8 cellular contexts compared by ENCODE assay signal in the genomic region with DNA sequence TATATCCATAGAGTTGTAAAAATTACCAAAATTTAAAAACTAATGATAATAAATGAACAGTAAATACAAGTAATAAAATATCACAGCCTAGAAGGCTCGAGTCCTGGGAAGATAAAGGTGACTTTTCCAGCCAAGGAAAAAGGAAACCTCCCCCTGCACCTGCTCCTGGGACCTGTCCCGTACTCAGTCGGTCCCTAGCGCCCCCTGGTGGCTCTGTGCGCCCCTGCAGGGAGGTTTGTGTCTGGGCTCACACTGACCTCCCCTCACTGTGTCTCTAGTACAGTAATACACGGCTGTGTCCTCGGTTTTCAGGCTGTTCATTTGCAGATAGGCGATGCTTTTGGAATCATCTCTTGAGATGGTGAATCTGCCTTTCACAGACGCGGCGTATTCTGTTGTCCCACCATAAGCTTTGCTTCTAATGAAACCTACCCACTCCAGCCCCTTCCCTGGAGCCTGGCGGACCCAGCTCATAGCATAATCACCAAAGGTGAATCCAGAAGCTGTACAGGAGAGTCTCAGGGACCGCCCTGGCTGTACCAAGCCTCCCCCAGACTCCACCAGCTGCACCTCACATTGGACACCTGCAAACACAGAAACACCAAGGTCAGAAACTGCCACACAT.
DNase-seq lines count a peak whose midpoint lies in the region; ATAC-seq and TF ChIP-seq lines count a peak whose summit lies in the region.

No MANE protein-coding gene starts in this region.

- H3K4me3 ChIP-seq in breast epithelium (no peak overlapping the region), vagina (no peak overlapping the region)

- no peaks in the 10 kb centered on the region for H3K36me3 ChIP-seq in breast epithelium
- no peaks in the 10 kb centered on the region for H3K36me3 ChIP-seq in vagina

- no TSS peak for BruUV-seq in MCF 10A (replicated peaks; lab: Mats Ljungman, UMichigan)

- H3K27ac Mint-ChIP-seq in MCF 10A (ENCODE audit: low read depth, unreplicated experiment) (no peak overlapping the region), natural killer cell (no peak overlapping the region)

- TF ChIP-seq CTCF in MCF 10A (IDR thresholded peaks at IDR 0.05; ENCODE audit: unreplicated experiment) (peak; percentile 86), breast epithelium (IDR thresholded peaks at IDR 0.05) (no peak), natural killer cell (IDR thresholded peaks at IDR 0.05) (peak; percentile 92), vagina (IDR thresholded peaks at IDR 0.05) (no peak)

- H3K27me3 Mint-ChIP-seq in MCF 10A (ENCODE audit: insufficient read depth, unreplicated experiment) (peaks cover 51% of the 10 kb centered on the region), natural killer cell (ENCODE audit: low read depth in 2 of 2) (peaks cover 13 to 43% of the 10 kb centered on the region in 2 donors)

- TF ChIP-seq POLR2A in breast epithelium (IDR thresholded peaks at IDR 0.05) (no peak), vagina (IDR thresholded peaks at IDR 0.05) (no peak)

- H3K9me3 ChIP-seq in breast epithelium, result no peaks in the 10 kb centered on the region
- no peaks in the 10 kb centered on the region for H3K9me3 ChIP-seq in vagina

- H3K27ac ChIP-seq in breast epithelium, result no peak overlapping the region
- H3K27ac ChIP-seq in vagina, result no peak overlapping the region

- H3K4me3 Mint-ChIP-seq in MCF 10A (ENCODE audit: unreplicated experiment), result no peak overlapping the region
- no peak overlapping the region for H3K4me3 Mint-ChIP-seq in natural killer cell

- H3K36me3 Mint-ChIP-seq in MCF 10A (ENCODE audit: insufficient read depth, unreplicated experiment), result no peaks in the 10 kb centered on the region
- no peaks in the 10 kb centered on the region for H3K36me3 Mint-ChIP-seq in natural killer cell

- no peaks in the 10 kb centered on the region for H3K4me1 Mint-ChIP-seq in MCF 10A (ENCODE audit: insufficient read depth, unreplicated experiment)
- H3K4me1 Mint-ChIP-seq in natural killer cell, result no peaks in the 10 kb centered on the region

- H3K4me1 ChIP-seq in breast epithelium (no peaks in the 10 kb centered on the region), vagina (no peaks in the 10 kb centered on the region)

- peak; percentile 68 for DNase-seq in MCF 10A (ENCODE audit: unreplicated experiment)
- no peak for DNase-seq in breast epithelium (ENCODE audit: low spot score in 2 of 2)
- DNase-seq in SK-N-DZ (ENCODE audit: low spot score), result peak; percentile 31
- DNase-seq in activated gamma-delta T cell treated with anti-CD3 and anti-CD28 coated beads, Interleukin-2, amount 50 U/mL, for 16 hours (ENCODE audit: low read depth), result peak; percentile 75
- peak; percentile 71 for DNase-seq in natural killer cell
- no peak for DNase-seq in A172 (ENCODE audit: low spot score)
- no peak for DNase-seq in globus pallidus (ENCODE audit: low spot score)
- DNase-seq in vagina (ENCODE audit: extremely low spot score in 2 of 2), result no peak

- H3K9me3 Mint-ChIP-seq in MCF 10A (ENCODE audit: unreplicated experiment) (no peaks in the 10 kb centered on the region), natural killer cell (no peaks in the 10 kb centered on the region)

- H3K27me3 ChIP-seq in breast epithelium (peaks cover 0 to 4% of the 10 kb centered on the region in 2 donors), vagina (no peaks in the 10 kb centered on the region)

- CTCF ChIA-PET in MCF 10A (lab: Yijun Ruan, JAX), result interaction anchor here (0.6 to 2.6 kb wide), 12 partner anchors 11 to 210 kb away, joined by 3 to 8 read pairs (median 3); no protein-coding TSS in a partner anchor

- intact Hi-C loops in MCF 10A (cut with micrococcal nuclease) (no loop called here), breast epithelium (cut with DNase I; ENCODE audit: low total_unique reads) (no loop called here), natural killer cell (cut with micrococcal nuclease) (no loop called here), vagina (cut with DNase I) (no loop called here)

- POLR2A ChIA-PET in MCF 10A (lab: Yijun Ruan, JAX), result no interaction called here

- peak; percentile 71 to 79 (median 78) for ATAC-seq in natural killer cell

Comparison
In these comparisons a context has a peak if more than half of its experiments do, and no peak if none do; other contexts are left out.
1. DNase-seq: peak in MCF 10A (single experiment), SK-N-DZ (single experiment), activated gamma-delta T cell treated with anti-CD3 and anti-CD28 coated beads, Interleukin-2, amount 50 U/mL, for 16 hours (single experiment) and natural killer cell (single experiment); none in breast epithelium (0 of 2), A172 (single experiment), globus pallidus (single experiment) and vagina (0 of 2).
2. CTCF ChIP-seq: peak in MCF 10A (single experiment) and natural killer cell (single experiment); none in breast epithelium (0 of 3) and vagina (0 of 3).